In the genomic region with DNA sequence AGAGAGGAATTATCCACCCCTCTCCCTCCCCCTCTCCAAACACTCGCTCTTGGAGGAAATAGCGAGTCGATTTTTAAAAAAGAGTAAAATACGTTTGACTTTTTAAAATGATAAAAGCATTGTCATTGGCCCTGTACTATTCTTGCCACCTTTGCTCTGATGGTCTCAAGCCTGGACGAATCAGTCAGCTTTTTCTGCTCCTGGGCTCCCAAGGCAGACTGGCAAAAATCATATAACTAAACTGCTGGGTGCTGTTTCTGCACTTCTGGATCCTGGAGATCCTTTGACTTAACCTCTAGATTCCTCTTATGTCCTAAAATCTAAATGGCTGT, we compare ENCODE assay signal across 10 cellular contexts. TPM values are rescaled to one million over a fixed set of nuclear protein-coding genes. Genes with fewer than 3 reads are reported as not detected.
DNase-seq lines count a peak whose midpoint lies in the region; ATAC-seq and TF ChIP-seq lines count a peak whose summit lies in the region.
"Had no signal": no experiment of that assay in that cellular context is flagged by ENCODE, and none has a peak within 500 bp of the region (broad histone marks: within the 10 kb centered on the region; RNA-seq: fewer than 3 reads in every experiment).

No MANE protein-coding gene starts in this region.

- H3K9me3 Mint-ChIP-seq in activated naive CD8-positive, alpha-beta T cell (ENCODE audit: low read depth), result no peaks in the 10 kb centered on the region
- H3K9me3 Mint-ChIP-seq in activated naive CD8-positive, alpha-beta T cell treated with anti-CD3 and anti-CD28 coated beads for 36 hours, result no peaks in the 10 kb centered on the region
- no peaks in the 10 kb centered on the region for H3K9me3 Mint-ChIP-seq in natural killer cell

- no peaks in the 10 kb centered on the region for H3K9me3 ChIP-seq in ectodermal cell (ENCODE audit: control insufficient read depth, low read length)

- intact Hi-C loops in natural killer cell (cut with micrococcal nuclease), result loop anchor here (5.0 to 10.0 kb wide), 3 partner anchors 92 to 175 kb away; a partner anchor contains a TSS
- intact Hi-C loops in posterior cingulate gyrus (cut with DNase I), result loop anchor here (10.0 kb wide), 1 partner anchor 288 kb away; no protein-coding TSS in a partner anchor

- H3K36me3 ChIP-seq in ectodermal cell (ENCODE audit: control insufficient read depth, insufficient read depth, low read length) (no peaks in the 10 kb centered on the region), urinary bladder (ENCODE audit: insufficient read depth) (no peaks in the 10 kb centered on the region)
- H3K36me3 ChIP-seq: cardiac muscle cell had no signal

- TF ChIP-seq CTCF in natural killer cell (IDR thresholded peaks at IDR 0.05), result no peak

- peaks cover 47% of the 10 kb centered on the region for H3K4me1 Mint-ChIP-seq in activated naive CD8-positive, alpha-beta T cell (ENCODE audit: low read depth)
- peaks cover 38% of the 10 kb centered on the region for H3K4me1 Mint-ChIP-seq in activated naive CD8-positive, alpha-beta T cell treated with anti-CD3 and anti-CD28 coated beads for 36 hours
- H3K4me1 Mint-ChIP-seq in natural killer cell, result peaks cover 27% of the 10 kb centered on the region in 2 donors

- no peak for DNase-seq in activated naive CD8-positive, alpha-beta T cell treated with anti-CD3 and anti-CD28 coated beads for 36 hours
- DNase-seq in natural killer cell (no peak), posterior cingulate gyrus (no peak), NCI-H1436 treated with DMSO at 0.1 percent for 48 hours (lab: John Stamatoyannopoulos, UW) (no peak), NCI-H2107 (lab: John Stamatoyannopoulos, UW) (no peak)
- DNase-seq: NCI-H526 treated with DMSO at 0.1 percent for 48 hours had no signal

- peaks cover 2% of the 10 kb centered on the region for H3K27me3 Mint-ChIP-seq in activated naive CD8-positive, alpha-beta T cell
- H3K27me3 Mint-ChIP-seq in activated naive CD8-positive, alpha-beta T cell treated with anti-CD3 and anti-CD28 coated beads for 36 hours, result peaks cover 9% of the 10 kb centered on the region
- H3K27me3 Mint-ChIP-seq in natural killer cell (ENCODE audit: low read depth in 2 of 2), result peaks cover 0 to 2% of the 10 kb centered on the region in 2 donors

- H3K4me1 ChIP-seq in ectodermal cell (ENCODE audit: control insufficient read depth, insufficient read depth, low read length), result peaks cover 6% of the 10 kb centered on the region
- H3K4me1 ChIP-seq in urinary bladder (ENCODE audit: insufficient read depth), result no peaks in the 10 kb centered on the region

- H3K27ac Mint-ChIP-seq in activated naive CD8-positive, alpha-beta T cell, result no peak overlapping the region
- no peak overlapping the region for H3K27ac Mint-ChIP-seq in activated naive CD8-positive, alpha-beta T cell treated with anti-CD3 and anti-CD28 coated beads for 36 hours
- no peak overlapping the region for H3K27ac Mint-ChIP-seq in natural killer cell

- 82 to 92% methylated on average over 5 of the region's 5 CpGs for WGBS in ectodermal cell, 2 experiments
- WGBS in urinary bladder, result 11% methylated on average over 5 of the region's 5 CpGs

- peak overlapping the region; percentile 95 for H3K4me3 Mint-ChIP-seq in activated naive CD8-positive, alpha-beta T cell
- no peak overlapping the region for H3K4me3 Mint-ChIP-seq in activated naive CD8-positive, alpha-beta T cell treated with anti-CD3 and anti-CD28 coated beads for 36 hours
- peak overlapping the region; percentile 59 for H3K4me3 Mint-ChIP-seq in natural killer cell

- H3K27me3 ChIP-seq in ectodermal cell (ENCODE audit: control insufficient read depth, insufficient read depth, low read length, poor library complexity, severe bottlenecking), result peaks cover 5% of the 10 kb centered on the region
- H3K27me3 ChIP-seq: cardiac muscle cell had no signal

- no peak for ATAC-seq in natural killer cell

- no peaks in the 10 kb centered on the region for H3K36me3 Mint-ChIP-seq in activated naive CD8-positive, alpha-beta T cell
- H3K36me3 Mint-ChIP-seq in activated naive CD8-positive, alpha-beta T cell treated with anti-CD3 and anti-CD28 coated beads for 36 hours, result peaks cover 6% of the 10 kb centered on the region
- H3K36me3 Mint-ChIP-seq in natural killer cell, result no peaks in the 10 kb centered on the region

- H3K27ac ChIP-seq in ectodermal cell (ENCODE audit: insufficient read depth, low read depth, low read length, poor library complexity, severe bottlenecking) (no peak overlapping the region), urinary bladder (ENCODE audit: low read depth) (no peak overlapping the region)
- H3K27ac ChIP-seq: cardiac muscle cell had no signal

- H3K4me3 ChIP-seq in ectodermal cell (ENCODE audit: insufficient read depth, low read depth, low read length) (peak overlapping the region; percentile 94), urinary bladder (ENCODE audit: low read depth, low read length) (peak overlapping the region; percentile 86)
- H3K4me3 ChIP-seq: cardiac muscle cell had no signal

RNA-seq across cellular contexts. Expression of a gene that starts 1.7 kb away (rescaled TPM):
- 1 to 10 TPM; 3.0 to 4.1 TPM for total RNA-seq in activated naive CD8-positive, alpha-beta T cell treated with anti-CD3 and anti-CD28 coated beads for 36 hours
- 26.5 TPM for polyA plus RNA-seq in ectodermal cell (2013, experiment 1 of 4)
- polyA plus RNA-seq in ectodermal cell (2013, experiment 2 of 4), result 23.1 TPM
- polyA plus RNA-seq in ectodermal cell (2013, experiment 3 of 4), result 21.9 TPM
- polyA plus RNA-seq in ectodermal cell (2013, experiment 4 of 4), result 21.9 TPM
- total RNA-seq in natural killer cell, result 10 to 100 TPM; 10.4 to 17.3 (median 14.3) TPM
- total RNA-seq in urinary bladder, result 172 TPM
- 72.8 TPM for polyA plus RNA-seq in urinary bladder
